In the genomic region with DNA sequence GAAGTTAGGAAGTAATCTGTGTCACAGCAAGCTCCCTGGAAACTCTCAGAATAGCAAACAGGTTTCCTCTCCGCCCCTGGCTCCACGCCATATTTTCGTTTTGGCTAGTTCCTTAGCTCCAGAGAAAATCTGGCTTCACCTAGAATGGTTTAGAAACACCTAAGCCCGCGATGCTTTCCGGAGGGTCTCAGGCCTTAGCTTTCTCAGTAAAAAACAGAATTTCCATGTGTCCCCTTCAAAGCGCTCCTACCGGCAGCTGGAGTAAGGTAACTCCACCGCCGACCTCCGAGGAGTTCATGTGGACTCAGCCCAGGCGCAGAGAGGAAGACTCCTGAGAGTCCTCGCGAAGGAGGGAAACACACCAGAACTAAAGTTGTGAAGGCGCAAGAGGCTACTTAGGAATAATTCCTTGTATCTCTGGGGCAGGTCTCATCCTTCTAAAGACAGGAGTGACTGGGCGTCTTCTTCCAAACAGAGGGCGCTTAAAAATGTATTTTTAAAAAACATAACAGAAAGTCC, we compare ENCODE assay signal across 8 cellular contexts. TPM values are rescaled to one million over a fixed set of nuclear protein-coding genes. Genes with fewer than 3 reads are reported as not detected.
DNase-seq lines count a peak whose midpoint lies in the region; ATAC-seq, FAIRE-seq and TF ChIP-seq lines count a peak whose summit lies in the region.

No MANE protein-coding gene starts in this region.

- H2BK5ac ChIP-seq in H1 (ENCODE audit: low read depth, low read length) = peak overlapping the region; percentile 55; the same call in 1 of the 2 replicates

- DNase-seq in activated CD4-positive, CD25-positive, alpha-beta regulatory T cell treated with anti-CD3 and anti-CD28 coated beads, Interleukin-2, amount 50 U/mL, for 72 hours = peak; percentile 37
- DNase-seq in H1 (ENCODE audit: low read depth in 1 of 2, low spot score in 2 of 2) (peak in 1 of 2 experiments; percentile 60), SKM-1 (lab: John Stamatoyannopoulos, UW; ENCODE audit: unreplicated experiment) (no peak)

- no peak for ATAC-seq in HG02970 (IDR thresholded peaks at IDR 0.05; ENCODE audit: low FRiP score, unreplicated experiment)

- 0 out of 2 replicates have a peak overlapping the region, but pooled peaks have one; percentile 21 for H4K8ac ChIP-seq in H1 (ENCODE audit: extremely low read depth, insufficient read depth, low read length)

- H3K79me2 ChIP-seq in KMS-11 (ENCODE audit: insufficient read depth, low read depth) = peaks cover 20% of the 10 kb centered on the region; the same call in 1 of the 2 replicates
- no peaks in the 10 kb centered on the region for H3K79me2 ChIP-seq in H1 (ENCODE audit: control insufficient read depth in 1 of 2, insufficient read depth in 2 of 2, low read length in 2 of 2)

- no peaks in the 10 kb centered on the region for H3K9me3 ChIP-seq in ES-I3 (ENCODE audit: control insufficient read depth, insufficient read depth, low read length)
- H3K9me3 ChIP-seq in H1 (ENCODE audit: insufficient read depth in 2 of 2, low read depth in 1 of 2, low read length in 1 of 2) = no peaks in the 10 kb centered on the region
- H3K9me3 ChIP-seq in mesodermal cell (ENCODE audit: control insufficient read depth, low read length) = no peaks in the 10 kb centered on the region
- H3K9me3 ChIP-seq in subcutaneous abdominal adipose tissue (ENCODE audit: control insufficient read depth in 5 of 5, low read length in 5 of 5) = no peaks in the 10 kb centered on the region

- TF ChIP-seq RAD21 in H1 (IDR thresholded peaks at IDR 0.05 in 1 of 2, conservative IDR thresholded peaks at IDR 0.05 in 1 of 2; ENCODE audit: low read depth in 2 of 2, low read length in 2 of 2) = no peak

- H3K4me1 ChIP-seq in ES-I3 (ENCODE audit: insufficient read depth, low read length) (no peaks in the 10 kb centered on the region; the same call in 1 of the 2 replicates), KMS-11 (ENCODE audit: low read depth, poor library complexity, severe bottlenecking) (peaks cover 21% of the 10 kb centered on the region), H1 (replicated peaks in 1 of 4; ENCODE audit: control insufficient read depth in 3 of 4, insufficient read depth in 4 of 4, low read length in 3 of 4) (peaks cover 0 to 5% (median 5%) of the 10 kb centered on the region in 4 experiments; a peak in 3 of 7 replicates), mesodermal cell (ENCODE audit: control insufficient read depth, insufficient read depth, low read length, poor library complexity, severe bottlenecking) (peaks cover 9% of the 10 kb centered on the region), subcutaneous abdominal adipose tissue (ENCODE audit: control insufficient read depth in 5 of 5, insufficient read depth in 5 of 5, low read length in 5 of 5) (peaks cover 8 to 64% (median 53%) of the 10 kb centered on the region in 5 donors)

- H2BK120ac ChIP-seq in H1 (replicated peaks; ENCODE audit: low read depth, low read length) = no peak overlapping the region

- H3K14ac ChIP-seq in H1 (ENCODE audit: insufficient read length) = no peak overlapping the region

- peak overlapping the region; percentile 52 for H3K27ac ChIP-seq in KMS-11
- no peak overlapping the region for H3K27ac ChIP-seq in H1 (ENCODE audit: low read depth, low read length)
- H3K27ac ChIP-seq in mesodermal cell (ENCODE audit: low read depth, low read length, severe bottlenecking) = no peak overlapping the region
- H3K27ac ChIP-seq in subcutaneous abdominal adipose tissue (ENCODE audit: low read depth, low read length) = peak overlapping the region; percentile 83

- no peak overlapping the region for H2BK15ac ChIP-seq in H1 (ENCODE audit: low read length)

- H2AFZ ChIP-seq in KMS-11 (ENCODE audit: low read depth) (peak overlapping the region; percentile 93), H1 (ENCODE audit: low read length) (peak overlapping the region; percentile 95)

- H4K20me1 ChIP-seq in KMS-11 (ENCODE audit: insufficient read depth) = no peaks in the 10 kb centered on the region
- H4K20me1 ChIP-seq in H1 (replicated peaks in 1 of 2; ENCODE audit: control insufficient read depth in 1 of 2, insufficient read depth in 2 of 2, low read length in 2 of 2) = no peaks in the 10 kb centered on the region

- TF ChIP-seq CTCF in KMS-11 (conservative IDR thresholded peaks at IDR 0.05; ENCODE audit: low read depth, low read length) (0 out of 2 replicates have a peak, but pooled peaks have one; percentile 15), H1 (IDR thresholded peaks at IDR 0.05; ENCODE audit: control extremely low read depth in 1 of 3, insufficient read depth in 1 of 3, low read depth in 1 of 3, low read length in 3 of 3) (no peak)

- no peaks in the 10 kb centered on the region for H3K79me1 ChIP-seq in H1 (ENCODE audit: low read depth, low read length)

- H3K36me3 ChIP-seq in ES-I3 (ENCODE audit: insufficient read depth, low read length) (no peaks in the 10 kb centered on the region; the same call in 1 of the 2 replicates), KMS-11 (ENCODE audit: insufficient read depth) (no peaks in the 10 kb centered on the region), H1 (ENCODE audit: control insufficient read depth in 2 of 4, insufficient read depth in 4 of 4, low read length in 3 of 4) (no peaks in the 10 kb centered on the region), mesodermal cell (ENCODE audit: control insufficient read depth, insufficient read depth, low read length) (peaks cover 9% of the 10 kb centered on the region), subcutaneous abdominal adipose tissue (ENCODE audit: control insufficient read depth in 5 of 5, insufficient read depth in 5 of 5, low read length in 5 of 5) (peaks cover 0 to 4% (median 0%) of the 10 kb centered on the region in 5 donors)

- H3K4ac ChIP-seq in H1 (replicated peaks; ENCODE audit: insufficient read length, low read depth, low read length) = no peak overlapping the region

- H3K4me2 ChIP-seq in KMS-11 (peak overlapping the region; percentile 96), H1 (ENCODE audit: insufficient read depth in 1 of 2, low read depth in 2 of 2, low read length in 2 of 2) (peak overlapping the region; percentile 90 to 95)

- TF ChIP-seq POLR2A in H1 (IDR thresholded peaks at IDR 0.05; ENCODE audit: control extremely low read depth in 1 of 2, low read depth in 2 of 2, low read length in 2 of 2) = no peak

- H2BK12ac ChIP-seq in H1 (ENCODE audit: low read depth, low read length) = no peak overlapping the region

- no peak overlapping the region for H3K23ac ChIP-seq in H1 (ENCODE audit: insufficient read length)

- FAIRE-seq in H1 (lab: Jason Lieb, UNC) = no peak

- WGBS in H1 (ENCODE audit: extremely low coverage in 1 of 2, insufficient coverage in 1 of 2, insufficient read length in 1 of 2, insufficient replicate concordance in 2 of 2, low coverage in 1 of 2, low lambda C conversion rate in 2 of 2, missing lambda C conversion rate in 1 of 2), 2 experiments = 2% methylated on average over 17 of the region's 17 CpGs; no CpG with 5 or more reads in 1 of the 2 experiments
- 4 to 8% methylated on average over 15 of the region's 17 CpGs for WGBS in mesodermal cell (ENCODE audit: insufficient coverage in 2 of 2), 2 experiments

- no peak overlapping the region for H2AK5ac ChIP-seq in H1 (ENCODE audit: low read depth, low read length)

- no peak overlapping the region for H3K56ac ChIP-seq in H1 (replicated peaks; ENCODE audit: insufficient read length, low read depth, low read length)

- H3K4me3 ChIP-seq in KMS-11 (IDR thresholded peaks at IDR 0.05; ENCODE audit: insufficient read depth, low read depth, low read length) (peak overlapping the region; percentile 95), H1 (ENCODE audit: extremely low read depth in 1 of 4, insufficient read depth in 2 of 4, low read depth in 3 of 4, low read length in 4 of 4) (peak overlapping the region; percentile 62 to 85 (median 72)), mesodermal cell (ENCODE audit: extremely low read depth, insufficient read depth, low read length, poor library complexity, severe bottlenecking) (peak overlapping the region; percentile 45), subcutaneous abdominal adipose tissue (ENCODE audit: low read depth in 1 of 5, low read length in 5 of 5) (peak overlapping the region; percentile 77 to 93 (median 87))

- no peak overlapping the region for H2BK20ac ChIP-seq in H1 (ENCODE audit: low read length)

- no peak for TF ChIP-seq EP300 in H1 (IDR thresholded peaks at IDR 0.05; ENCODE audit: borderline replicate concordance in 1 of 2, low read depth in 2 of 2, low read length in 2 of 2)

- H4K5ac ChIP-seq in H1 (ENCODE audit: insufficient read length, low read depth, low read length) = no peak overlapping the region

- H4K91ac ChIP-seq in H1 (replicated peaks; ENCODE audit: insufficient read length, low read length) = no peak overlapping the region

- CTCF ChIA-PET in H1 (lab: Charles Lee; ENCODE audit: partially characterized antibody) = interaction anchor here (0.6 to 2.3 kb wide), 15 partner anchors 8 to 182 kb away, joined by 3 to 13 read pairs (median 5); no protein-coding TSS in a partner anchor

- no peak overlapping the region for H3K18ac ChIP-seq in H1 (ENCODE audit: extremely low read depth, low read length)

- H3K9ac ChIP-seq in ES-I3 (ENCODE audit: low read depth, low read length) (peak overlapping the region; percentile 92), KMS-11 (peak overlapping the region; percentile 65), H1 (replicated peaks in 1 of 4; ENCODE audit: extremely low read depth in 1 of 4, low read depth in 3 of 4, low read length in 3 of 4) (peak overlapping the region in 3 of 4 experiments; percentile 20 to 40 (median 34); a peak in 3 of 7 replicates), subcutaneous abdominal adipose tissue (ENCODE audit: low read length in 5 of 5) (peak overlapping the region; percentile 83 to 94 (median 87))

- POLR2A ChIA-PET in H1 (lab: Charles Lee; ENCODE audit: partially characterized antibody) = interaction anchor here (0.7 to 1.1 kb wide), 4 partner anchors 12 to 37 kb away, joined by 3 to 6 read pairs (median 3); no protein-coding TSS in a partner anchor

- H3K27me3 ChIP-seq in KMS-11 (ENCODE audit: insufficient read depth, low read depth) (no peaks in the 10 kb centered on the region), H1 (replicated peaks in 1 of 4; ENCODE audit: control insufficient read depth in 3 of 4, extremely low read depth in 1 of 4, insufficient read depth in 3 of 4, low read length in 3 of 4) (peaks cover 3 to 19% (median 15%) of the 10 kb centered on the region in 4 experiments), subcutaneous abdominal adipose tissue (ENCODE audit: control insufficient read depth in 5 of 5, insufficient read depth in 4 of 5, low read length in 5 of 5) (no peaks in the 10 kb centered on the region)

- peaks cover 11% of the 10 kb centered on the region for H3K23me2 ChIP-seq in H1 (ENCODE audit: low read depth, low read length)

RNA-seq across cellular contexts. Expression of gene KIAA0040, which starts 0.4 kb away (rescaled TPM):
- total RNA-seq in H1 (2021; fragmentation: NEBNext Ultra II Directional; extraction: Animal tissue kit (Norgen Biotek cat#: 25700)) = 11.7 and 14.1 TPM in 2 replicates
- 8.0 and 11.0 TPM in 2 replicates for polyA plus RNA-seq in H1 (2011; rRNA removed)
- polyA plus RNA-seq in H1 (2011; cell fraction: cytosol; rRNA removed) = 9.5 TPM
- 6.6 TPM for polyA plus RNA-seq in H1 (2011; cell fraction: nucleus; rRNA removed)
- 6.9 to 7.8 TPM (median 7.5 TPM) in 4 replicates for polyA plus RNA-seq in H1 (2012, experiment 1 of 2)
- 3.7 TPM for polyA plus RNA-seq in H1 (2012, experiment 2 of 2)
- polyA plus RNA-seq in H1 (2013, experiment 1 of 2) = 8.0 TPM
- polyA plus RNA-seq in H1 (2013, experiment 2 of 2) = 9.4 TPM
- polyA minus RNA-seq in H1 (2011; rRNA and poly(A)+ RNA removed) = 18.7 and 28.4 TPM in 2 replicates
- 5.4 TPM for polyA minus RNA-seq in H1 (2011; cell fraction: cytosol; rRNA and poly(A)+ RNA removed)
- 11.1 TPM for polyA minus RNA-seq in H1 (2011; cell fraction: nucleus; rRNA and poly(A)+ RNA removed)
- polyA plus RNA-seq in mesodermal cell (2013, experiment 1 of 2) = 12.6 TPM
- 13.0 TPM for polyA plus RNA-seq in mesodermal cell (2013, experiment 2 of 2)

Comparison
In these comparisons a context has a peak if more than half of its experiments do, and no peak if none do; other contexts are left out.
1. H3K9ac ChIP-seq: peak in every context shown above with its lines; median percentile 92 in ES-I3; 87 in subcutaneous abdominal adipose tissue; 65 in KMS-11; 34 in H1.
2. H3K27ac ChIP-seq: peak in KMS-11 (single experiment) and subcutaneous abdominal adipose tissue (single experiment); none in H1 (single experiment) and mesodermal cell (single experiment).
3. H3K4me3 ChIP-seq: peak in every context shown above with its lines; median percentile 95 in KMS-11; 87 in subcutaneous abdominal adipose tissue; 72 in H1; 45 in mesodermal cell.